In genomic region chr5:176609724-176610429, GRCh38 we compare ENCODE assay signal across 8 cellular contexts. TPM values are rescaled to one million over a fixed set of nuclear protein-coding genes. Genes with fewer than 3 reads are reported as not detected.
DNase-seq lines count a peak whose midpoint lies in the region; ATAC-seq, FAIRE-seq and TF ChIP-seq lines count a peak whose summit lies in the region.

Gene GPRIN1 (minus strand): TSS chr5:176610156. CDS start chr5:176599834, 10,322 bp downstream.

- TF ChIP-seq EP300 in K562 (IDR thresholded peaks at IDR 0.05; ENCODE audit: low read length), result no peak

- H2AFZ ChIP-seq in KMS-11 (ENCODE audit: low read depth) (peak within 1 kb of the TSS; percentile 49; the same call in 1 of the 2 replicates), K562 (ENCODE audit: low read depth, low read length) (peak within 1 kb of the TSS; percentile 92)

- peak; percentile 83 to 95 (median 94) for DNase-seq in K562 (ENCODE audit: extremely low read depth in 1 of 4, low spot score in 3 of 4)
- peak; percentile 65 for DNase-seq in stimulated activated CD4-positive, alpha-beta T cell treated with anti-CD3 and anti-CD28 coated beads, Interleukin-12 subunit alpha, Interleukin-12 subunit beta, amount 100 ng/mL, for 4 hours
- no peak for DNase-seq in inferior parietal cortex (ENCODE audit: extremely low spot score)

- H3K9me3 Mint-ChIP-seq in T-helper 1 cell treated with Interleukin-12 subunit alpha and Interleukin-12 subunit beta and Interleukin-4 antibody, amounts not matched to agents 30 μg/mL and 1 μg/mL, for 36 hours, result no peaks in the 10 kb centered on the region

- H3K9ac ChIP-seq in KMS-11 (peak within 1 kb of the TSS; percentile 35; the same call in 1 of the 2 replicates), K562 (ENCODE audit: insufficient read depth in 1 of 2, low read depth in 2 of 2, low read length in 2 of 2) (peak within 1 kb of the TSS; percentile 56 to 91; a peak in 3 of 4 replicates)

- 0% methylated on average over 4 of the region's 100 CpGs for WGBS in K562 (ENCODE audit: insufficient coverage, low coverage, missing lambda C conversion rate)

- no peaks in the 10 kb centered on the region for H4K20me1 ChIP-seq in KMS-11 (ENCODE audit: insufficient read depth)
- peaks cover 34% of the 10 kb centered on the region for H4K20me1 ChIP-seq in K562 (replicated peaks; ENCODE audit: control insufficient read depth, insufficient read depth, low read length)

- H3K9me3 ChIP-seq in K562 (replicated peaks; ENCODE audit: control insufficient read depth, insufficient read depth, low read depth, low read length) (no peaks in the 10 kb centered on the region), iPS-18c (ENCODE audit: control insufficient read depth, insufficient read depth, low read length) (no peaks in the 10 kb centered on the region)

- H3K27ac Mint-ChIP-seq in T-helper 1 cell treated with Interleukin-12 subunit alpha and Interleukin-12 subunit beta and Interleukin-4 antibody, amounts not matched to agents 30 μg/mL and 1 μg/mL, for 36 hours, result peak within 1 kb of the TSS; percentile 82

- H3K4me1 ChIP-seq in KMS-11 (ENCODE audit: low read depth, poor library complexity, severe bottlenecking) (peaks cover 39% of the 10 kb centered on the region), K562 (replicated peaks in 1 of 2; ENCODE audit: control insufficient read depth in 2 of 2, insufficient read depth in 2 of 2, low read length in 2 of 2) (peaks cover 23 to 30% of the 10 kb centered on the region in 2 experiments; a peak in 4 of 5 replicates)

- H3K27me3 Mint-ChIP-seq in T-helper 1 cell treated with Interleukin-12 subunit alpha and Interleukin-12 subunit beta and Interleukin-4 antibody, amounts not matched to agents 30 μg/mL and 1 μg/mL, for 36 hours (ENCODE audit: low read depth), result peaks cover 42% of the 10 kb centered on the region

- CTCF ChIA-PET in K562 (lab: Yijun Ruan, JAX; ENCODE audit: low intra/inter-chr PET ratio), result interaction anchor here (0.5 to 1.5 kb wide), 3 partner anchors 24 to 193 kb away, joined by 3 to 7 read pairs (median 5); partner anchors contain the start of gene CLTB

- H3K36me3 ChIP-seq in KMS-11 (ENCODE audit: insufficient read depth) (no peaks in the 10 kb centered on the region), K562 (ENCODE audit: control insufficient read depth, insufficient read depth, low read length) (peaks cover 3% of the 10 kb centered on the region; the same call in 2 of the 3 replicates)

- ATAC-seq in GM21786 (IDR thresholded peaks at IDR 0.05; ENCODE audit: unreplicated experiment), result peak; percentile 63
- ATAC-seq in K562, result peak; percentile 89

- H3K4me3 Mint-ChIP-seq in T-helper 1 cell treated with Interleukin-12 subunit alpha and Interleukin-12 subunit beta and Interleukin-4 antibody, amounts not matched to agents 30 μg/mL and 1 μg/mL, for 36 hours, result peak within 1 kb of the TSS; percentile 93

- no TSS peak for BruUV-seq in K562 (replicated peaks; lab: Mats Ljungman, UMichigan)

- intact Hi-C loops in K562 (cut with micrococcal nuclease), result loop anchor here (2.0 kb wide), 1 partner anchor 35 kb away; no protein-coding TSS in a partner anchor

- no peak for TF ChIP-seq CTCF in KMS-11 (conservative IDR thresholded peaks at IDR 0.05; ENCODE audit: low read depth, low read length)
- peak in 2 of 3 experiments; percentile 57 to 95; a peak in 5 of 6 replicates for TF ChIP-seq CTCF in K562 (IDR thresholded peaks at IDR 0.05 in 2 of 3, conservative IDR thresholded peaks at IDR 0.05 in 1 of 3; ENCODE audit: insufficient read depth in 2 of 3, low read depth in 1 of 3, low read length in 3 of 3)

- H3K27ac ChIP-seq in KMS-11 (no peak within 1 kb of the TSS), K562 (ENCODE audit: extremely low read depth, low read depth, low read length) (peak within 1 kb of the TSS; percentile 62; the same call in 2 of the 3 replicates)

- peak in 1 of 2 experiments; percentile 54; a peak in 3 of 4 replicates for TF ChIP-seq RAD21 in K562 (CRISPR knock-in tag; conservative IDR thresholded peaks at IDR 0.05 in 1 of 2, IDR thresholded peaks at IDR 0.05 in 1 of 2)

- H3K4me2 ChIP-seq in KMS-11 (peak within 1 kb of the TSS; percentile 71), K562 (ENCODE audit: insufficient read depth, low read length) (peak within 1 kb of the TSS; percentile 83)

- no peak for FAIRE-seq in K562 (lab: Jason Lieb, UNC)

- H3K4me1 Mint-ChIP-seq in T-helper 1 cell treated with Interleukin-12 subunit alpha and Interleukin-12 subunit beta and Interleukin-4 antibody, amounts not matched to agents 30 μg/mL and 1 μg/mL, for 36 hours (ENCODE audit: low read depth), result peaks cover 16% of the 10 kb centered on the region

- H3K36me3 Mint-ChIP-seq in T-helper 1 cell treated with Interleukin-12 subunit alpha and Interleukin-12 subunit beta and Interleukin-4 antibody, amounts not matched to agents 30 μg/mL and 1 μg/mL, for 36 hours (ENCODE audit: low read depth), result peaks cover 3% of the 10 kb centered on the region

- H3K9me1 ChIP-seq in K562 (ENCODE audit: control insufficient read depth, insufficient read depth, low read length), result peaks cover 9% of the 10 kb centered on the region

- H3K27me3 ChIP-seq in KMS-11 (ENCODE audit: insufficient read depth, low read depth) (no peaks in the 10 kb centered on the region; the same call in 1 of the 2 replicates), K562 (ENCODE audit: control insufficient read depth in 2 of 2, insufficient read depth in 2 of 2, low read length in 2 of 2) (peaks cover 0 to 6% of the 10 kb centered on the region in 2 experiments; a peak in 1 of 5 replicates)

- H3K79me2 ChIP-seq in KMS-11 (ENCODE audit: insufficient read depth, low read depth) (peaks cover 9% of the 10 kb centered on the region; the same call in 1 of the 2 replicates), K562 (ENCODE audit: control insufficient read depth, insufficient read depth, low read length) (peaks cover 2% of the 10 kb centered on the region; the same call in 1 of the 3 replicates)

- peak within 1 kb of the TSS; percentile 86 for H3K4me3 ChIP-seq in GM08714 (ENCODE audit: low read length)
- H3K4me3 ChIP-seq in KMS-11 (IDR thresholded peaks at IDR 0.05; ENCODE audit: insufficient read depth, low read depth, low read length), result no peak within 1 kb of the TSS
- H3K4me3 ChIP-seq in K562, result peak within 1 kb of the TSS; percentile 63
- peak within 1 kb of the TSS; percentile 70 for H3K4me3 ChIP-seq in iPS-18c (ENCODE audit: insufficient read depth, low read depth, low read length)

- TF ChIP-seq POLR2A in K562 (conservative IDR thresholded peaks at IDR 0.05), result no peak

- in situ Hi-C loops in K562 (cut with MboI), result no loop called here

- POLR2A ChIA-PET in K562 (lab: Yijun Ruan, JAX), result interaction anchor here (0.7 kb wide), 1 partner anchor 8 kb away, joined by 3 read pairs; no protein-coding TSS in a partner anchor

TF ChIP-seq in K562, 482 proteins besides CTCF, POLR2A, EP300 and RAD21 (continues in another document):
- TF ChIP-seq ATF7 (IDR thresholded peaks at IDR 0.05) (0 out of 2 replicates have a peak, but pooled peaks have one; percentile 20), NRF1 (conservative IDR thresholded peaks at IDR 0.05 in 1 of 2, IDR thresholded peaks at IDR 0.05 in 1 of 2) (peak; percentile 84 to 87), ZNF408 (CRISPR knock-in tag; IDR thresholded peaks at IDR 0.05; ENCODE audit: low read depth) (no peak), MEF2D (tag; conservative IDR thresholded peaks at IDR 0.05; ENCODE audit: low read depth) (no peak), E2F6 (IDR thresholded peaks at IDR 0.05; ENCODE audit: borderline replicate concordance in 1 of 2, extremely low read depth in 1 of 2, insufficient read depth in 1 of 2, insufficient read length in 1 of 2, low read depth in 1 of 2, low read length in 1 of 2, poor library complexity in 1 of 2, severe bottlenecking in 1 of 2) (peak in 1 of 2 experiments; percentile 70), EHMT2 (IDR thresholded peaks at IDR 0.05) (0 out of 2 replicates have a peak, but pooled peaks have one; percentile 59), HDAC2 (IDR thresholded peaks at IDR 0.05) (peak; percentile 35; the same call in 1 of the 2 replicates), ZNF184 (CRISPR knock-in tag; IDR thresholded peaks at IDR 0.05) (no peak), CSDE1 (IDR thresholded peaks at IDR 0.05) (no peak), ZBTB17 (CRISPR knock-in tag; IDR thresholded peaks at IDR 0.05) (no peak), MIER1 (IDR thresholded peaks at IDR 0.05; ENCODE audit: low read depth) (peak; percentile 45; the same call in 1 of the 2 replicates)

RNA-seq across cellular contexts. Expression of gene GPRIN1, which starts in this region (rescaled TPM):
- total RNA-seq in K562 (2011; cell fraction: chromatin; rRNA removed; ENCODE audit: low replicate concordance), result 4.6 and 13.9 TPM in 2 replicates
- 5.5 and 8.2 TPM in 2 replicates for total RNA-seq in K562 (2011; cell fraction: nucleolus; rRNA removed)
- 3.7 and 4.8 TPM in 2 replicates for total RNA-seq in K562 (2011; cell fraction: nucleoplasm; rRNA removed)
- total RNA-seq in K562 (2014; rRNA removed) (8.8 and 10.4 TPM in 2 replicates), K562 (2014; rRNA removed; fragmentation: Illumina TruSeq; extraction: Trizol) (3.9 and 4.6 TPM in 2 replicates), K562 (2015; rRNA removed; fragmentation: Illumina TruSeq; extraction: Trizol) (4.4 and 4.7 TPM in 2 replicates), K562 (2021) (10.7 and 11.6 TPM in 2 replicates)
- polyA plus RNA-seq in K562 (2011; rRNA removed) (3.3 and 4.0 TPM in 2 replicates), K562 (2014; fragmentation: Illumina TruSeq; extraction: Trizol) (4.8 and 6.3 TPM in 2 replicates), K562 (2014; fragmentation: Nextera tagmentation; extraction: Ambion mirVana) (under 1 TPM; 0.15 to 0.22 TPM), K562 (2014; rRNA removed) (5.1 and 5.8 TPM in 2 replicates)
- 1.5 and 6.8 TPM in 2 replicates for polyA plus RNA-seq in K562 (2011; cell fraction: cytosol; rRNA removed)
- 1.5 and 3.7 TPM in 2 replicates for polyA plus RNA-seq in K562 (2011; cell fraction: nucleus; rRNA removed)
- 3.5 and 4.6 TPM in 2 replicates for polyA plus RNA-seq in K562 (2012)
- polyA minus RNA-seq in K562 (2011; rRNA and poly(A)+ RNA removed), result 3.8 and 5.3 TPM in 2 replicates
- polyA minus RNA-seq in K562 (2011; cell fraction: cytosol; rRNA and poly(A)+ RNA removed), result 6.5 and 7.2 TPM in 2 replicates
- polyA minus RNA-seq in K562 (2011; cell fraction: nucleus; rRNA and poly(A)+ RNA removed), result 2.0 and 2.7 TPM in 2 replicates
